1 cellular context compared by ENCODE assay signal in genomic region chr2:182047544-182047943, GRCh38.
TF ChIP-seq lines count a peak whose summit lies in the region.

No MANE protein-coding gene starts in this region.

TF ChIP-seq in Ishikawa, 13 proteins besides CTCF, POLR2A, EP300 and RAD21:
- TF ChIP-seq ZBTB7A (IDR thresholded peaks at IDR 0.05; ENCODE audit: low read depth) (no peak), CEBPB (IDR thresholded peaks at IDR 0.05) (peak; percentile 10; the same call in 1 of the 2 replicates)
